8 cellular contexts compared by ENCODE assay signal in the genomic region with DNA sequence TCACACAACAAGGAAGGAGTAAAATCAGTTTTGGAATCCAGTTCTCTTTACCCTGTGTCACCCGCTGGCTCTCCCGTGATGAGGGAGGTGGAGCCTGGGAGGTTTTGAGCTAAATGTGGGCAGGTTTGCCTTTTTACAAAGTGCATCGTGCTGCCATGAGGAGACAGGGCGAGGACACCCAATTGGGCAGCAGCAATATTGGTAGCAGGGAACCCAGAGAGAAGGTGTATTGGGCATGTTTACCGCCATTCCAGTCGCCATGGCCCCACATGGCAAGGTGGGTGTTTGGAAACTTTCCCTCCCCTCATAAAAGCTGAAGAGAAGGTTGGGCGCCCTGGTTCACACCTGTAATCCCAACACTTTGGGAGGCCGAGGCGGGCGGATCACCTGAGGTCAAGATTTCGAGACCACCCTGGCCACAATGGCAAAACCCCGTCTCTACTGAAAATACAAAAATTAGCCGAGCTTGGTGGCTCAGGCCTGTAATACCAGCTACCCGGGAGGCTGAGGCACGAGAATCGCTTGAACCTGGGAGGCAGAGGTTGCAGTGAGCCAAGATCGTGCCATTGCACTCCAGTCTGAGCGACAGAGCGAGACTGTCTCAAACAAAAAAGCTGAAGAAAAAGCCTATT. TPM values are rescaled to one million over a fixed set of nuclear protein-coding genes. Genes with fewer than 3 reads are reported as not detected.
DNase-seq lines count a peak whose midpoint lies in the region; ATAC-seq, FAIRE-seq and TF ChIP-seq lines count a peak whose summit lies in the region.

No MANE protein-coding gene starts in this region.

- H3K27ac Mint-ChIP-seq in CD8-positive, alpha-beta T cell = peak overlapping the region; percentile 84
- peak overlapping the region; percentile 90 for H3K27ac Mint-ChIP-seq in osteocyte (ENCODE audit: unreplicated experiment)

- H3K4me1 Mint-ChIP-seq in CD8-positive, alpha-beta T cell (ENCODE audit: low read depth) = peaks cover 47% of the 10 kb centered on the region
- H3K4me1 Mint-ChIP-seq in osteocyte (ENCODE audit: unreplicated experiment) = peaks cover 46% of the 10 kb centered on the region

- H3K4me3 ChIP-seq in CD8-positive, alpha-beta T cell (ENCODE audit: low read depth, low read length) = peak overlapping the region; percentile 55
- H3K4me3 ChIP-seq in Panc1 (ENCODE audit: low read depth in 2 of 2, low read length in 2 of 2) = peak overlapping the region; percentile 61 to 77
- H3K4me3 ChIP-seq in endothelial cell of umbilical vein (replicated peaks in 1 of 3; ENCODE audit: insufficient read depth in 1 of 3, low read depth in 1 of 3, low read length in 3 of 3) = peak overlapping the region in 2 of 3 experiments; percentile 5 to 80

- POLR2A ChIA-PET in CD8-positive, alpha-beta T cell (lab: Charles Lee) = interaction anchor here (1.1 to 2.1 kb wide), 11 partner anchors 9 to 137 kb away, joined by 3 to 20 read pairs (median 4); partner anchors contain the start of genes CEBPB and PEDS1
- POLR2A ChIA-PET in Panc1 (lab: Charles Lee) = interaction anchor here (0.6 to 1.1 kb wide), 2 partner anchors 23 to 107 kb away, joined by 4 to 7 read pairs; no protein-coding TSS in a partner anchor
- POLR2A ChIA-PET in endothelial cell of umbilical vein (lab: Charles Lee) = interaction anchor here (0.6 to 1.5 kb wide), 3 partner anchors 25 to 343 kb away, joined by 4 to 8 read pairs (median 4); no protein-coding TSS in a partner anchor

- H3K4me1 ChIP-seq in CD8-positive, alpha-beta T cell (ENCODE audit: insufficient read depth, low read length) = peaks cover 34% of the 10 kb centered on the region
- H3K4me1 ChIP-seq in Panc1 (ENCODE audit: control insufficient read depth, insufficient read depth, low read length) (peaks cover 31% of the 10 kb centered on the region), endothelial cell of umbilical vein (ENCODE audit: control insufficient read depth, extremely low read depth, insufficient read depth, low read length) (peaks cover 27% of the 10 kb centered on the region)

- intact Hi-C loops in CD8-positive, alpha-beta T cell (cut with DNase I, micrococcal nuclease) = loop anchor here (5.0 to 10.0 kb wide), 4 partner anchors 346 to 1292 kb away; partner anchors contain the start of genes CSE1L (in 1 of the 2), PREX1 (in 1 of the 2) and ZNFX1 (in 1 of the 2)
- intact Hi-C loops in Panc1 (cut with micrococcal nuclease; ENCODE audit: unreplicated experiment) (no loop called here), endothelial cell of umbilical vein (cut with micrococcal nuclease) (no loop called here)

- peak overlapping the region; percentile 12 for H3K9ac ChIP-seq in endothelial cell of umbilical vein (replicated peaks; ENCODE audit: extremely low read depth, insufficient read depth, low read length)

- DNase-seq in CD8-positive, alpha-beta T cell = no peak
- no peak for DNase-seq in Panc1 (ENCODE audit: low read depth, low spot score)
- no peak for DNase-seq in endothelial cell of umbilical vein (ENCODE audit: low read depth, low spot score)
- no peak for DNase-seq in osteocyte (ENCODE audit: extremely low spot score, unreplicated experiment)
- no peak for DNase-seq in EL
- DNase-seq in stimulated activated CD4-positive, alpha-beta T cell treated with anti-CD3 and anti-CD28 coated beads, Interleukin-2, amount 100 ng/mL, for 24 hours = no peak
- DNase-seq in omental fat pad (ENCODE audit: low spot score) = no peak

- no peaks in the 10 kb centered on the region for H3K9me3 ChIP-seq in CD8-positive, alpha-beta T cell (ENCODE audit: low read length)
- H3K9me3 ChIP-seq in Panc1 (ENCODE audit: control insufficient read depth, insufficient read depth, low read depth, low read length) = no peaks in the 10 kb centered on the region
- H3K9me3 ChIP-seq in endothelial cell of umbilical vein (replicated peaks; ENCODE audit: control insufficient read depth, insufficient read depth, low read length) = no peaks in the 10 kb centered on the region

- peak overlapping the region; percentile 95 for H3K4me2 ChIP-seq in endothelial cell of umbilical vein (ENCODE audit: insufficient read depth, low read length)

- dilution Hi-C loops in endothelial cell of umbilical vein (cut with MboI; ENCODE audit: extremely low pct_ligation_motif_present, low sequenced_read_pairs) = no loop called here

- H3K27ac ChIP-seq in CD8-positive, alpha-beta T cell (ENCODE audit: low read depth, low read length) = peak overlapping the region; percentile 22
- H3K27ac ChIP-seq in Panc1 (ENCODE audit: low read length) (peak overlapping the region; percentile 96), endothelial cell of umbilical vein (ENCODE audit: insufficient read depth, low read depth, low read length) (peak overlapping the region; percentile 14)

- H3K27me3 ChIP-seq in CD8-positive, alpha-beta T cell (ENCODE audit: insufficient read depth, low read length) = no peaks in the 10 kb centered on the region
- no peaks in the 10 kb centered on the region for H3K27me3 ChIP-seq in Panc1 (ENCODE audit: control insufficient read depth, insufficient read depth, low read length)
- H3K27me3 ChIP-seq in endothelial cell of umbilical vein (ENCODE audit: control insufficient read depth in 2 of 2, insufficient read depth in 2 of 2, low read length in 2 of 2) = no peaks in the 10 kb centered on the region

- H3K79me2 ChIP-seq in endothelial cell of umbilical vein (ENCODE audit: control insufficient read depth, insufficient read depth, low read length) = peaks cover 13% of the 10 kb centered on the region

- in situ Hi-C loops in Panc1 (cut with HindIII; ENCODE audit: low pct_unique_long_range_greater_than_20kb, low sequenced_read_pairs) = no loop called here

- CTCF ChIA-PET in CD8-positive, alpha-beta T cell (lab: Charles Lee) = interaction anchor here (0.6 to 10.6 kb wide), 9 partner anchors 10 to 472 kb away, joined by 3 to 291 read pairs (median 3); no protein-coding TSS in a partner anchor
- CTCF ChIA-PET in Panc1 (lab: Charles Lee) = no interaction called here
- CTCF ChIA-PET in endothelial cell of umbilical vein (lab: Charles Lee) = interaction anchor here (0.6 to 2.6 kb wide), 14 partner anchors 10 to 138 kb away, joined by 3 to 25 read pairs (median 6); no protein-coding TSS in a partner anchor

- no peak for ATAC-seq in CD8-positive, alpha-beta T cell
- ATAC-seq in Panc1 = no peak
- no peak for ATAC-seq in GM19035 (IDR thresholded peaks at IDR 0.05; ENCODE audit: unreplicated experiment)
- ATAC-seq in omental fat pad (ENCODE audit: low FRiP score) = no peak

- no peak for TF ChIP-seq POLR2A in endothelial cell of umbilical vein (IDR thresholded peaks at IDR 0.05; ENCODE audit: low read depth, low read length)

- TF ChIP-seq CTCF in CD8-positive, alpha-beta T cell (IDR thresholded peaks at IDR 0.05) = no peak
- TF ChIP-seq CTCF in Panc1 (IDR thresholded peaks at IDR 0.05) (no peak), endothelial cell of umbilical vein (IDR thresholded peaks at IDR 0.05; ENCODE audit: extremely low read depth in 1 of 2, insufficient read depth in 1 of 2, low read depth in 1 of 2, low read length in 2 of 2) (no peak), osteocyte (IDR thresholded peaks at IDR 0.05) (no peak), omental fat pad (IDR thresholded peaks at IDR 0.05) (no peak)

- peak; percentile 12 for FAIRE-seq in endothelial cell of umbilical vein (lab: Jason Lieb, UNC)

- H3K9me3 Mint-ChIP-seq in CD8-positive, alpha-beta T cell = no peaks in the 10 kb centered on the region
- no peaks in the 10 kb centered on the region for H3K9me3 Mint-ChIP-seq in osteocyte (ENCODE audit: unreplicated experiment)

- H3K9me1 ChIP-seq in endothelial cell of umbilical vein (replicated peaks; ENCODE audit: control insufficient read depth, extremely low read depth, insufficient read depth, low read length) = no peaks in the 10 kb centered on the region

- BruUV-seq in Panc1 (replicated peaks; lab: Mats Ljungman, UMichigan) = no TSS peak
- TSS peak; percentile 57 for BruUV-seq in endothelial cell of umbilical vein (replicated peaks; lab: Mats Ljungman, UMichigan)

- H3K36me3 ChIP-seq in CD8-positive, alpha-beta T cell (ENCODE audit: insufficient read depth, low read length) = no peaks in the 10 kb centered on the region
- no peaks in the 10 kb centered on the region for H3K36me3 ChIP-seq in Panc1 (ENCODE audit: control insufficient read depth, insufficient read depth, low read length)
- no peaks in the 10 kb centered on the region for H3K36me3 ChIP-seq in endothelial cell of umbilical vein (ENCODE audit: control insufficient read depth in 2 of 2, extremely low read depth in 1 of 2, insufficient read depth in 2 of 2, low read length in 2 of 2)

- peak overlapping the region; percentile 87 for H3K4me3 Mint-ChIP-seq in CD8-positive, alpha-beta T cell
- H3K4me3 Mint-ChIP-seq in osteocyte (ENCODE audit: unreplicated experiment) = peak overlapping the region; percentile 81

- H3K27me3 Mint-ChIP-seq in CD8-positive, alpha-beta T cell (ENCODE audit: low read depth) = no peaks in the 10 kb centered on the region
- no peaks in the 10 kb centered on the region for H3K27me3 Mint-ChIP-seq in osteocyte (ENCODE audit: unreplicated experiment)

- H2AFZ ChIP-seq in endothelial cell of umbilical vein (ENCODE audit: low read depth, low read length) = peak overlapping the region; percentile 38

- H4K20me1 ChIP-seq in endothelial cell of umbilical vein (replicated peaks; ENCODE audit: control insufficient read depth, extremely low read depth, insufficient read depth, low read length) = no peaks in the 10 kb centered on the region

- H3K36me3 Mint-ChIP-seq in CD8-positive, alpha-beta T cell = peaks cover 9% of the 10 kb centered on the region
- H3K36me3 Mint-ChIP-seq in osteocyte (ENCODE audit: unreplicated experiment) = no peaks in the 10 kb centered on the region

RNA-seq across cellular contexts. Expression of gene UBE2V1, which starts 3.5 kb away (rescaled TPM):
- 100 to 1,000 TPM; 108 to 112 TPM for total RNA-seq in CD8-positive, alpha-beta T cell
- total RNA-seq in Panc1 (2021; ENCODE audit: unreplicated experiment) = 115 TPM
- 54.8 TPM for polyA plus RNA-seq in Panc1 (2012; ENCODE audit: insufficient read length)
- 147 and 156 TPM in 2 replicates for total RNA-seq in endothelial cell of umbilical vein
- 111 and 145 TPM in 2 replicates for polyA plus RNA-seq in endothelial cell of umbilical vein
- 127 and 148 TPM in 2 replicates for polyA plus RNA-seq in endothelial cell of umbilical vein (2011; cell fraction: cytosol; rRNA removed)
- polyA plus RNA-seq in endothelial cell of umbilical vein (2011; cell fraction: nucleus; rRNA removed) = 132 and 179 TPM in 2 replicates
- 159 and 193 TPM in 2 replicates for polyA plus RNA-seq in endothelial cell of umbilical vein (2012)
- polyA minus RNA-seq in endothelial cell of umbilical vein = 135 and 140 TPM in 2 replicates
- 15.1 TPM for polyA minus RNA-seq in endothelial cell of umbilical vein (2011; cell fraction: cytosol; rRNA and poly(A)+ RNA removed)
- 136 and 191 TPM in 2 replicates for polyA minus RNA-seq in endothelial cell of umbilical vein (2011; cell fraction: nucleus; rRNA and poly(A)+ RNA removed)
- 102 and 106 TPM in 2 replicates for total RNA-seq in osteocyte
- 100 to 1,000 TPM in 1 of 4 donors, 10 to 100 TPM in 3; 63.2 to 100 (median 72.6) TPM for total RNA-seq in omental fat pad

RNA-seq across cellular contexts. Expression of gene PEDS1, which starts 37.0 kb away (rescaled TPM):
- 10 to 100 TPM; 19.0 to 20.8 TPM for total RNA-seq in CD8-positive, alpha-beta T cell
- 88.9 TPM for total RNA-seq in Panc1 (2021; ENCODE audit: unreplicated experiment)
- 209 TPM for polyA plus RNA-seq in Panc1 (2012; ENCODE audit: insufficient read length)
- 62.7 and 71.9 TPM in 2 replicates for total RNA-seq in endothelial cell of umbilical vein
- 131 and 182 TPM in 2 replicates for polyA plus RNA-seq in endothelial cell of umbilical vein
- polyA plus RNA-seq in endothelial cell of umbilical vein (2011; cell fraction: cytosol; rRNA removed) = 77.9 and 89.4 TPM in 2 replicates
- polyA plus RNA-seq in endothelial cell of umbilical vein (2011; cell fraction: nucleus; rRNA removed) = 40.6 and 46.8 TPM in 2 replicates
- 72.8 and 86.0 TPM in 2 replicates for polyA plus RNA-seq in endothelial cell of umbilical vein (2012)
- 125 and 128 TPM in 2 replicates for polyA minus RNA-seq in endothelial cell of umbilical vein
- polyA minus RNA-seq in endothelial cell of umbilical vein (2011; cell fraction: cytosol; rRNA and poly(A)+ RNA removed) = 47.9 TPM
- 16.3 and 20.4 TPM in 2 replicates for polyA minus RNA-seq in endothelial cell of umbilical vein (2011; cell fraction: nucleus; rRNA and poly(A)+ RNA removed)
- 61.2 and 63.7 TPM in 2 replicates for total RNA-seq in osteocyte
- total RNA-seq in omental fat pad = 10 to 100 TPM; 20.8 to 61.5 (median 29.0) TPM

Comparison
In these comparisons a context has a peak if more than half of its experiments do, and no peak if none do; other contexts are left out.
1. H3K27ac ChIP-seq: peak in every context shown above with its lines; median percentile 96 in Panc1; 22 in CD8-positive, alpha-beta T cell; 14 in endothelial cell of umbilical vein.
2. intact Hi-C loops: an anchor here in CD8-positive, alpha-beta T cell (5.0 to 10.0 kb wide); none called in Panc1 and endothelial cell of umbilical vein.